Comparison of ENCODE assay signal across 18 cellular contexts in the genomic region with DNA sequence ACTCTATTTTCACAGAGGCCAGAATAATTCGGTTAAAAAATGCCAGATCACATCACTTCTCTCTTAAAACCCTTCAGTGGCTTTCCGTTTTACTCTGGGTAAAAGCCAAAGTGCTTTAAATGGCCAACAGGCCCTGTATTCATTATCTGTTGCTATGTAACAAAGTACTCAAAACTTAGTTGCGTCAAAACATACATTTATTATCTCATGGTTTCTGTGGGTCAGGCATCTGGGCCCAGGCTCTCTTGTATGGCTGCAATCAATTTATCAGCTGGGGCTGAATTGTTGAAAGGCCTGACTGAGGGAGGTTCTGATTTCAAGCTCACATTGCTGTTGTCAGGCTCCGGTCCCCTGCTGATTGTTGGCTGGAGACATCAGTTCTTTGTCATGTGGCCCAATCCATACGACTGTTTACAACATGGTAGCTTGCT.
DNase-seq lines count a peak whose midpoint lies in the region; ATAC-seq and TF ChIP-seq lines count a peak whose summit lies in the region.
"Had no signal": no experiment of that assay in that cellular context is flagged by ENCODE, and none has a peak within 500 bp of the region (broad histone marks: within the 10 kb centered on the region; RNA-seq: fewer than 3 reads in every experiment).

No MANE protein-coding gene starts in this region.

- ATAC-seq in HG02852 (IDR thresholded peaks at IDR 0.05; ENCODE audit: unreplicated experiment) = no peak
- ATAC-seq: left lung, upper lobe of right lung had no signal

- peak; percentile 60 for DNase-seq in COR-L47 (lab: John Stamatoyannopoulos, UW)
- peak; percentile 18 for DNase-seq in NCI-H1417 treated with DMSO at 0.1 percent for 48 hours (lab: John Stamatoyannopoulos, UW)
- peak; percentile 29 for DNase-seq in NCI-H774 (lab: John Stamatoyannopoulos, UW)
- peak; percentile 16 for DNase-seq in fibroblast of pulmonary artery (ENCODE audit: low read depth)
- no peak for DNase-seq in DMS79 (lab: John Stamatoyannopoulos, UW)
- DNase-seq in OCI-M1 (lab: John Stamatoyannopoulos, UW) = no peak
- no peak for DNase-seq in GM19238 (ENCODE audit: insufficient read length, low spot score)
- DNase-seq: ACHN; activated CD8-positive, alpha-beta memory T cell treated with anti-CD3 and anti-CD28 coated beads, Interleukin-2, amount 50 U/mL, for 4 hours; activated gamma-delta T cell treated with Interleukin-2 at 50 U/mL for 16 hours; foreskin melanocyte; left lung; NCI-H1694; stimulated activated CD4-positive, alpha-beta T cell treated with anti-CD3 and anti-CD28 coated beads, Interleukin-1b, Interleukin-23, amount 100 ng/mL, for 48 hours; upper lobe of right lung had no signal

- no peak overlapping the region for H3K4me3 ChIP-seq in fibroblast of pulmonary artery (replicated peaks; ENCODE audit: low read depth, low read length)
- H3K4me3 ChIP-seq: ascending aorta, coronary artery, left lung, upper lobe of right lung had no signal

- TF ChIP-seq CTCF in fibroblast of pulmonary artery (IDR thresholded peaks at IDR 0.05; ENCODE audit: low read length, missing control alignments) = no peak

Comparison
In these comparisons a context has a peak if more than half of its experiments do, and no peak if none do; other contexts are left out.
1. DNase-seq: peak in COR-L47 (single experiment), NCI-H1417 treated with DMSO at 0.1 percent for 48 hours (single experiment), NCI-H774 (single experiment) and fibroblast of pulmonary artery (single experiment); none in DMS79 (single experiment), OCI-M1 (single experiment) and GM19238 (single experiment).